11 cellular contexts compared by ENCODE assay signal in genomic region chr3:134370611-134371451, GRCh38. TPM values are rescaled to one million over a fixed set of nuclear protein-coding genes. Genes with fewer than 3 reads are reported as not detected.
DNase-seq lines count a peak whose midpoint lies in the region; ATAC-seq and TF ChIP-seq lines count a peak whose summit lies in the region.
"Had no signal": no experiment of that assay in that cellular context is flagged by ENCODE, and none has a peak within 500 bp of the region (broad histone marks: within the 10 kb centered on the region; RNA-seq: fewer than 3 reads in every experiment).

No MANE protein-coding gene starts in this region.

- CTCF ChIA-PET in PC-9 (lab: Charles Lee) = no interaction called here

- H3K36me3 Mint-ChIP-seq in progenitor cell of endocrine pancreas (ENCODE audit: insufficient read depth) = peaks cover 17% of the 10 kb centered on the region

- POLR2A ChIA-PET in PC-9 (lab: Charles Lee; ENCODE audit: unreplicated experiment) = interaction anchor here (0.6 to 0.7 kb wide), 3 partner anchors 20 to 53 kb away, joined by 3 to 10 read pairs (median 4); no protein-coding TSS in a partner anchor

- H3K79me2 ChIP-seq in PC-9 (ENCODE audit: low read depth) = peaks cover 85% of the 10 kb centered on the region

- peak overlapping the region; percentile 98 for H3K27ac ChIP-seq in PC-9

- ATAC-seq in HG03175 (IDR thresholded peaks at IDR 0.05; ENCODE audit: unreplicated experiment) (no peak), GM18867 (IDR thresholded peaks at IDR 0.05; ENCODE audit: unreplicated experiment) (no peak), GM19397 (IDR thresholded peaks at IDR 0.05; ENCODE audit: unreplicated experiment) (no peak), HG03045 (IDR thresholded peaks at IDR 0.05; ENCODE audit: unreplicated experiment) (no peak)

- TF ChIP-seq CTCF in AG10803 (conservative IDR thresholded peaks at IDR 0.05; ENCODE audit: low read length) (no peak), PC-9 (conservative IDR thresholded peaks at IDR 0.05) (no peak), fibroblast of pulmonary artery (IDR thresholded peaks at IDR 0.05; ENCODE audit: low read length, missing control alignments) (no peak), progenitor cell of endocrine pancreas (IDR thresholded peaks at IDR 0.05; ENCODE audit: unreplicated experiment) (no peak)

- no peaks in the 10 kb centered on the region for H3K27me3 ChIP-seq in PC-9 (ENCODE audit: insufficient read depth, low read depth)

- intact Hi-C loops in PC-9 (cut with micrococcal nuclease; ENCODE audit: unreplicated experiment) = no loop called here

- peak overlapping the region; percentile 98 for H3K4me2 ChIP-seq in PC-9

- DNase-seq in AG10803 (ENCODE audit: low read depth) = peak; percentile 32
- no peak for DNase-seq in PC-9
- no peak for DNase-seq in fibroblast of pulmonary artery (ENCODE audit: low read depth)
- no peak for DNase-seq in progenitor cell of endocrine pancreas (ENCODE audit: low spot score, unreplicated experiment)
- DNase-seq: activated CD4-positive, alpha-beta T cell treated with anti-CD3 and anti-CD28 coated beads, Interleukin-2, amount 50 U/mL, for 4 hours; OCI-M1 had no signal

- H3K9me2 ChIP-seq in PC-9 (ENCODE audit: insufficient read depth) = no peaks in the 10 kb centered on the region

- no peaks in the 10 kb centered on the region for H3K9me3 Mint-ChIP-seq in progenitor cell of endocrine pancreas (ENCODE audit: low read depth)
- H3K9me3 Mint-ChIP-seq: central memory CD8-positive, alpha-beta T cell had no signal

- BruUV-seq in PC-9 (replicated peaks; lab: Mats Ljungman, UMichigan) = no TSS peak

- peaks cover 70% of the 10 kb centered on the region for H3K4me1 ChIP-seq in PC-9 (replicated peaks; ENCODE audit: insufficient read depth)

- H3K4me3 ChIP-seq in AG10803 (ENCODE audit: low read length) (peak overlapping the region; percentile 99), PC-9 (peak overlapping the region; percentile 100), fibroblast of pulmonary artery (replicated peaks; ENCODE audit: low read depth, low read length) (peak overlapping the region; percentile 88)

- H3K4me3 Mint-ChIP-seq in progenitor cell of endocrine pancreas (ENCODE audit: low read depth) = peak overlapping the region; percentile 87
- H3K4me3 Mint-ChIP-seq: central memory CD8-positive, alpha-beta T cell had no signal

- H3F3A ChIP-seq in PC-9 (ENCODE audit: insufficient read depth, low read depth) = peaks cover 84% of the 10 kb centered on the region

- H3K36me3 ChIP-seq in PC-9 (ENCODE audit: low read depth) = peaks cover 73% of the 10 kb centered on the region

- H3K27me3 Mint-ChIP-seq in progenitor cell of endocrine pancreas = peaks cover 4% of the 10 kb centered on the region

- peaks cover 35% of the 10 kb centered on the region for H3K4me1 Mint-ChIP-seq in progenitor cell of endocrine pancreas (ENCODE audit: low read depth)

- H4K20me1 ChIP-seq in PC-9 (ENCODE audit: insufficient read depth) = peaks cover 58% of the 10 kb centered on the region

- no peaks in the 10 kb centered on the region for H3K9me3 ChIP-seq in PC-9 (ENCODE audit: insufficient read depth, low read depth)

- peak overlapping the region; percentile 100 for H3K27ac Mint-ChIP-seq in progenitor cell of endocrine pancreas

- H2AFZ ChIP-seq in PC-9 = no peak overlapping the region

RNA-seq across cellular contexts. Expression of gene AMOTL2, which starts 3.4 kb away (rescaled TPM):
- total RNA-seq in PC-9 (2021) (147 and 221 TPM in 2 replicates), progenitor cell of endocrine pancreas (93.2 and 94.4 TPM in 2 replicates)
